16 cellular contexts compared by ENCODE assay signal in genomic region chr4:182192511-182193181, GRCh38. TPM values are rescaled to one million over a fixed set of nuclear protein-coding genes. Genes with fewer than 3 reads are reported as not detected.
DNase-seq lines count a peak whose midpoint lies in the region; ATAC-seq and TF ChIP-seq lines count a peak whose summit lies in the region.
"Had no signal": no experiment of that assay in that cellular context is flagged by ENCODE, and none has a peak within 500 bp of the region (broad histone marks: within the 10 kb centered on the region; RNA-seq: fewer than 3 reads in every experiment).

No MANE protein-coding gene starts in this region.

- H3K9me3 Mint-ChIP-seq in nephron: no peaks in the 10 kb centered on the region
- peaks cover 4% of the 10 kb centered on the region for H3K9me3 Mint-ChIP-seq in T-helper 2 cell treated with Interferon-gamma antibody and Interleukin-4, amounts not matched to agents 5 μg/mL and 100 μg/mL, for 36 hours

- peak; percentile 49 for DNase-seq in EL
- no peak for DNase-seq in RWPE2 (ENCODE audit: low spot score)
- no peak for DNase-seq in heart left ventricle
- DNase-seq in NCI-H2081 (lab: John Stamatoyannopoulos, UW): no peak
- DNase-seq in T-helper 2 cell treated with Interferon-gamma antibody and Interleukin-4, amounts not matched to agents 5 μg/mL and 100 μg/mL, for 36 hours (ENCODE audit: low spot score): no peak
- DNase-seq in cortex of kidney (lab: John Stamatoyannopoulos, UW): no peak
- DNase-seq: activated naive CD4-positive, alpha-beta T cell treated with Interleukin-2 at 50 U/mL for 16 hours; AML-193; left lung; natural killer cell; NCI-H446 treated with DMSO at 0.1 percent for 48 hours; stomach; WERI-Rb-1 had no signal

- peaks cover 61% of the 10 kb centered on the region for H3K4me1 Mint-ChIP-seq in nephron
- no peaks in the 10 kb centered on the region for H3K4me1 Mint-ChIP-seq in T-helper 2 cell treated with Interferon-gamma antibody and Interleukin-4, amounts not matched to agents 5 μg/mL and 100 μg/mL, for 36 hours (ENCODE audit: low read depth)
- H3K4me1 Mint-ChIP-seq: natural killer cell had no signal

- H3K27me3 Mint-ChIP-seq in nephron (ENCODE audit: low read depth): no peaks in the 10 kb centered on the region
- no peaks in the 10 kb centered on the region for H3K27me3 Mint-ChIP-seq in T-helper 2 cell treated with Interferon-gamma antibody and Interleukin-4, amounts not matched to agents 5 μg/mL and 100 μg/mL, for 36 hours (ENCODE audit: low read depth)

- H3K36me3 Mint-ChIP-seq in nephron (ENCODE audit: low read depth): no peaks in the 10 kb centered on the region
- H3K36me3 Mint-ChIP-seq in T-helper 2 cell treated with Interferon-gamma antibody and Interleukin-4, amounts not matched to agents 5 μg/mL and 100 μg/mL, for 36 hours (ENCODE audit: low read depth): no peaks in the 10 kb centered on the region
- H3K36me3 Mint-ChIP-seq: natural killer cell had no signal

- H3K27ac Mint-ChIP-seq in nephron: peak overlapping the region; percentile 34 to 62 (median 36)
- H3K27ac Mint-ChIP-seq in T-helper 2 cell treated with Interferon-gamma antibody and Interleukin-4, amounts not matched to agents 5 μg/mL and 100 μg/mL, for 36 hours: no peak overlapping the region
- H3K27ac Mint-ChIP-seq: natural killer cell had no signal

- TF ChIP-seq CTCF in RWPE2 (IDR thresholded peaks at IDR 0.05; ENCODE audit: poor library complexity, severe bottlenecking): no peak
- no peak for TF ChIP-seq CTCF in nephron (IDR thresholded peaks at IDR 0.05; ENCODE audit: unreplicated experiment in 3 of 3)
- no peak for TF ChIP-seq CTCF in heart left ventricle (IDR thresholded peaks at IDR 0.05)

- intact Hi-C loops in heart left ventricle (cut with DNase I): no loop called here

- ATAC-seq in RWPE2 (ENCODE audit: low read depth): peak; percentile 73
- peak; percentile 39 for ATAC-seq in esophagus mucosa
- no peak for ATAC-seq in heart left ventricle
- ATAC-seq: left lung, natural killer cell had no signal

- H3K27me3 ChIP-seq in RWPE2 (ENCODE audit: insufficient read depth, poor library complexity, severe bottlenecking) (no peaks in the 10 kb centered on the region), heart left ventricle (no peaks in the 10 kb centered on the region)
- H3K27me3 ChIP-seq: left lung, stomach had no signal

- peak overlapping the region; percentile 10 for H3K27ac ChIP-seq in RWPE2 (ENCODE audit: poor library complexity, severe bottlenecking)
- H3K27ac ChIP-seq in heart left ventricle: no peak overlapping the region
- H3K27ac ChIP-seq: left lung, stomach, WERI-Rb-1 had no signal

- H3K4me1 ChIP-seq in RWPE2 (ENCODE audit: insufficient read depth, poor library complexity, severe bottlenecking): peaks cover 30% of the 10 kb centered on the region
- no peaks in the 10 kb centered on the region for H3K4me1 ChIP-seq in heart left ventricle
- H3K4me1 ChIP-seq: left lung, stomach had no signal

- H3K9me3 ChIP-seq in RWPE2 (ENCODE audit: severe bottlenecking) (no peaks in the 10 kb centered on the region), heart left ventricle (no peaks in the 10 kb centered on the region)
- H3K9me3 ChIP-seq: left lung, stomach had no signal

- 48 to 71% (median 57%) methylated on average over 1 of the region's 1 CpG for WGBS in heart left ventricle, 4 donors

- no peak for TF ChIP-seq POLR2A in heart left ventricle (IDR thresholded peaks at IDR 0.05)

- H3K4me3 ChIP-seq in RWPE2 (ENCODE audit: severe bottlenecking): no peak overlapping the region
- no peak overlapping the region for H3K4me3 ChIP-seq in heart left ventricle
- H3K4me3 ChIP-seq: left lung, stomach had no signal

- H3K36me3 ChIP-seq in RWPE2 (ENCODE audit: low read depth) (no peaks in the 10 kb centered on the region), heart left ventricle (no peaks in the 10 kb centered on the region)
- H3K36me3 ChIP-seq: left lung, stomach, WERI-Rb-1 had no signal

- no peak overlapping the region for H3K4me3 Mint-ChIP-seq in nephron
- H3K4me3 Mint-ChIP-seq in T-helper 2 cell treated with Interferon-gamma antibody and Interleukin-4, amounts not matched to agents 5 μg/mL and 100 μg/mL, for 36 hours: no peak overlapping the region
- H3K4me3 Mint-ChIP-seq: natural killer cell had no signal

RNA-seq across cellular contexts. Expression of gene TENM3, which starts 50.6 kb away (rescaled TPM):
- 3.6 TPM for total RNA-seq in esophagus mucosa
- 10 to 100 TPM in 1 of 9 donors, 1 to 10 TPM in 8; 1.1 to 10.3 (median 3.6) TPM for total RNA-seq in heart left ventricle
- under 1 TPM; 0.19 to 0.68 TPM for polyA plus RNA-seq in heart left ventricle
- total RNA-seq: natural killer cell, OCI-LY7 had no signal

Comparison
In these comparisons a context has a peak if more than half of its experiments do, and no peak if none do; other contexts are left out.
1. ATAC-seq: peak in RWPE2 (single experiment) and esophagus mucosa (single experiment); none in heart left ventricle (0 of 4).